In genomic region chr5:9194509-9194908, GRCh38 we compare ENCODE assay signal across 23 cellular contexts.
DNase-seq lines count a peak whose midpoint lies in the region; ATAC-seq and TF ChIP-seq lines count a peak whose summit lies in the region.
"Had no signal": no experiment of that assay in that cellular context is flagged by ENCODE, and none has a peak within 500 bp of the region (broad histone marks: within the 10 kb centered on the region; RNA-seq: fewer than 3 reads in every experiment).

No MANE protein-coding gene starts in this region.

- H3K4me1 Mint-ChIP-seq in HFFc6 (ENCODE audit: low read depth) (peaks cover 60% of the 10 kb centered on the region), brain (peaks cover 62% of the 10 kb centered on the region), WTC11 (peaks cover 9% of the 10 kb centered on the region)
- H3K4me1 Mint-ChIP-seq: immature natural killer cell, nephron progenitor cell, T-helper 17 cell had no signal

- no peak overlapping the region for H3K4me3 Mint-ChIP-seq in HFFc6
- H3K4me3 Mint-ChIP-seq in brain: no peak overlapping the region
- H3K4me3 Mint-ChIP-seq in WTC11: no peak overlapping the region
- H3K4me3 Mint-ChIP-seq: immature natural killer cell, nephron progenitor cell, T-helper 17 cell had no signal

- H3K27me3 ChIP-seq in ACC112 (ENCODE audit: insufficient read depth, low read length): no peaks in the 10 kb centered on the region
- H3K27me3 ChIP-seq: cardiac muscle cell, tibial nerve had no signal

- TF ChIP-seq CTCF in HFFc6 (IDR thresholded peaks at IDR 0.05) (no peak), brain (conservative IDR thresholded peaks at IDR 0.05) (no peak), WTC11 (IDR thresholded peaks at IDR 0.05) (no peak)

- intact Hi-C loops in posterior cingulate gyrus (cut with DNase I): no loop called here

- H3K4me1 ChIP-seq in ACC112 (ENCODE audit: control insufficient read depth, insufficient read depth, low read length, unreplicated experiment): peaks cover 40% of the 10 kb centered on the region

- CTCF ChIA-PET in WTC11 (lab: Charles Lee): interaction anchor here (0.7 kb wide), 1 partner anchor 287 kb away, joined by 3 read pairs; no protein-coding TSS in a partner anchor

- no peaks in the 10 kb centered on the region for H3K79me2 ChIP-seq in ACC112 (ENCODE audit: control insufficient read depth, insufficient read depth, low read length, unreplicated experiment)

- H3K9me3 Mint-ChIP-seq in HFFc6 (no peaks in the 10 kb centered on the region), brain (no peaks in the 10 kb centered on the region), WTC11 (no peaks in the 10 kb centered on the region)
- H3K9me3 Mint-ChIP-seq: nephron progenitor cell had no signal

- H3K4me3 ChIP-seq in ACC112 (ENCODE audit: low read depth, low read length): no peak overlapping the region
- H3K4me3 ChIP-seq: cardiac muscle cell, skin epidermis, tibial nerve had no signal

- H3K36me3 ChIP-seq in ACC112 (ENCODE audit: insufficient read depth, low read length): no peaks in the 10 kb centered on the region

- no peak overlapping the region for H2AFZ ChIP-seq in ACC112 (ENCODE audit: low read length, unreplicated experiment)

- DNase-seq in HFFc6 (peak; percentile 65), kidney tubule cell (ENCODE audit: low spot score) (peak; percentile 37), WTC11 (ENCODE audit: low spot score) (no peak), posterior cingulate gyrus (no peak)
- DNase-seq: 8988T; effector CD8-positive, alpha-beta T cell; GF-D8; immature natural killer cell; mammary epithelial cell; NCI-H1417; nephron progenitor cell; SHP77; T-helper 17 cell had no signal

- H3K36me3 Mint-ChIP-seq in HFFc6 (ENCODE audit: low read depth) (peaks cover 41% of the 10 kb centered on the region), brain (peaks cover 4% of the 10 kb centered on the region), WTC11 (no peaks in the 10 kb centered on the region)
- H3K36me3 Mint-ChIP-seq: immature natural killer cell had no signal

- no peak for ATAC-seq in WTC11
- no peak for ATAC-seq in GM21723 (IDR thresholded peaks at IDR 0.05; ENCODE audit: unreplicated experiment)
- ATAC-seq in HG02798 (IDR thresholded peaks at IDR 0.05; ENCODE audit: poor library complexity, unreplicated experiment): no peak
- ATAC-seq: activated CD4-positive, CD25-positive, alpha-beta regulatory T cell treated with anti-CD3 and anti-CD28 coated beads, Interleukin-2, amount 50 U/mL, for 24 hours; T-helper 17 cell had no signal

- no peaks in the 10 kb centered on the region; the same call in 1 of the 2 replicates for H3K27me3 Mint-ChIP-seq in HFFc6 (ENCODE audit: insufficient read depth)
- H3K27me3 Mint-ChIP-seq in brain: peaks cover 5% of the 10 kb centered on the region
- no peaks in the 10 kb centered on the region for H3K27me3 Mint-ChIP-seq in WTC11 (ENCODE audit: low read depth)
- H3K27me3 Mint-ChIP-seq: T-helper 17 cell had no signal

- POLR2A ChIA-PET in WTC11 (lab: Charles Lee): no interaction called here

- H3K27ac ChIP-seq in ACC112 (ENCODE audit: low read depth, low read length): 0 out of 2 replicates have a peak overlapping the region, but pooled peaks have one; percentile 33
- H3K27ac ChIP-seq: cardiac muscle cell, HL-60, KMS-11, skin epidermis had no signal

- peak overlapping the region; percentile 60 for H3K27ac Mint-ChIP-seq in HFFc6
- peak overlapping the region; percentile 14 to 78 (median 64) for H3K27ac Mint-ChIP-seq in brain
- H3K27ac Mint-ChIP-seq in WTC11: no peak overlapping the region
- H3K27ac Mint-ChIP-seq: immature natural killer cell, nephron progenitor cell, T-helper 17 cell had no signal

TF ChIP-seq in WTC11, 78 proteins besides CTCF, POLR2A, EP300 and RAD21 (continues in another document):
- TF ChIP-seq ATF1 (CRISPR knock-in tag; IDR thresholded peaks at IDR 0.05) (no peak), ARID4B (CRISPR knock-in tag; IDR thresholded peaks at IDR 0.05; ENCODE audit: borderline replicate concordance) (no peak), IRF2 (CRISPR knock-in tag; IDR thresholded peaks at IDR 0.05; ENCODE audit: borderline replicate concordance, low read depth) (no peak), JUN (CRISPR knock-in tag; IDR thresholded peaks at IDR 0.05) (no peak), PREB (CRISPR knock-in tag; IDR thresholded peaks at IDR 0.05; ENCODE audit: borderline replicate concordance) (no peak), TEAD1 (CRISPR knock-in tag; IDR thresholded peaks at IDR 0.05) (no peak)
- TF ChIP-seq, protein P1, sequence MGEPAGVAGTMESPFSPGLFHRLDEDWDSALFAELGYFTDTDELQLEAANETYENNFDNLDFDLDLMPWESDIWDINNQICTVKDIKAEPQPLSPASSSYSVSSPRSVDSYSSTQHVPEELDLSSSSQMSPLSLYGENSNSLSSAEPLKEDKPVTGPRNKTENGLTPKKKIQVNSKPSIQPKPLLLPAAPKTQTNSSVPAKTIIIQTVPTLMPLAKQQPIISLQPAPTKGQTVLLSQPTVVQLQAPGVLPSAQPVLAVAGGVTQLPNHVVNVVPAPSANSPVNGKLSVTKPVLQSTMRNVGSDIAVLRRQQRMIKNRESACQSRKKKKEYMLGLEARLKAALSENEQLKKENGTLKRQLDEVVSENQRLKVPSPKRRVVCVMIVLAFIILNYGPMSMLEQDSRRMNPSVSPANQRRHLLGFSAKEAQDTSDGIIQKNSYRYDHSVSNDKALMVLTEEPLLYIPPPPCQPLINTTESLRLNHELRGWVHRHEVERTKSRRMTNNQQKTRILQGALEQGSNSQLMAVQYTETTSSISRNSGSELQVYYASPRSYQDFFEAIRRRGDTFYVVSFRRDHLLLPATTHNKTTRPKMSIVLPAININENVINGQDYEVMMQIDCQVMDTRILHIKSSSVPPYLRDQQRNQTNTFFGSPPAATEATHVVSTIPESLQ (CRISPR knock-in tag; IDR thresholded peaks at IDR 0.05): no peak
- TF ChIP-seq, protein P2, sequence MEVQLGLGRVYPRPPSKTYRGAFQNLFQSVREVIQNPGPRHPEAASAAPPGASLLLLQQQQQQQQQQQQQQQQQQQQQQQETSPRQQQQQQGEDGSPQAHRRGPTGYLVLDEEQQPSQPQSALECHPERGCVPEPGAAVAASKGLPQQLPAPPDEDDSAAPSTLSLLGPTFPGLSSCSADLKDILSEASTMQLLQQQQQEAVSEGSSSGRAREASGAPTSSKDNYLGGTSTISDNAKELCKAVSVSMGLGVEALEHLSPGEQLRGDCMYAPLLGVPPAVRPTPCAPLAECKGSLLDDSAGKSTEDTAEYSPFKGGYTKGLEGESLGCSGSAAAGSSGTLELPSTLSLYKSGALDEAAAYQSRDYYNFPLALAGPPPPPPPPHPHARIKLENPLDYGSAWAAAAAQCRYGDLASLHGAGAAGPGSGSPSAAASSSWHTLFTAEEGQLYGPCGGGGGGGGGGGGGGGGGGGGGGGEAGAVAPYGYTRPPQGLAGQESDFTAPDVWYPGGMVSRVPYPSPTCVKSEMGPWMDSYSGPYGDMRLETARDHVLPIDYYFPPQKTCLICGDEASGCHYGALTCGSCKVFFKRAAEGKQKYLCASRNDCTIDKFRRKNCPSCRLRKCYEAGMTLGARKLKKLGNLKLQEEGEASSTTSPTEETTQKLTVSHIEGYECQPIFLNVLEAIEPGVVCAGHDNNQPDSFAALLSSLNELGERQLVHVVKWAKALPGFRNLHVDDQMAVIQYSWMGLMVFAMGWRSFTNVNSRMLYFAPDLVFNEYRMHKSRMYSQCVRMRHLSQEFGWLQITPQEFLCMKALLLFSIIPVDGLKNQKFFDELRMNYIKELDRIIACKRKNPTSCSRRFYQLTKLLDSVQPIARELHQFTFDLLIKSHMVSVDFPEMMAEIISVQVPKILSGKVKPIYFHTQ (CRISPR knock-in tag; IDR thresholded peaks at IDR 0.05): no peak

Comparison
In these comparisons a context has a peak if more than half of its experiments do, and no peak if none do; other contexts are left out.
1. DNase-seq: peak in HFFc6 (single experiment) and kidney tubule cell (single experiment); none in WTC11 (single experiment) and posterior cingulate gyrus (0 of 10).